In the genomic region with DNA sequence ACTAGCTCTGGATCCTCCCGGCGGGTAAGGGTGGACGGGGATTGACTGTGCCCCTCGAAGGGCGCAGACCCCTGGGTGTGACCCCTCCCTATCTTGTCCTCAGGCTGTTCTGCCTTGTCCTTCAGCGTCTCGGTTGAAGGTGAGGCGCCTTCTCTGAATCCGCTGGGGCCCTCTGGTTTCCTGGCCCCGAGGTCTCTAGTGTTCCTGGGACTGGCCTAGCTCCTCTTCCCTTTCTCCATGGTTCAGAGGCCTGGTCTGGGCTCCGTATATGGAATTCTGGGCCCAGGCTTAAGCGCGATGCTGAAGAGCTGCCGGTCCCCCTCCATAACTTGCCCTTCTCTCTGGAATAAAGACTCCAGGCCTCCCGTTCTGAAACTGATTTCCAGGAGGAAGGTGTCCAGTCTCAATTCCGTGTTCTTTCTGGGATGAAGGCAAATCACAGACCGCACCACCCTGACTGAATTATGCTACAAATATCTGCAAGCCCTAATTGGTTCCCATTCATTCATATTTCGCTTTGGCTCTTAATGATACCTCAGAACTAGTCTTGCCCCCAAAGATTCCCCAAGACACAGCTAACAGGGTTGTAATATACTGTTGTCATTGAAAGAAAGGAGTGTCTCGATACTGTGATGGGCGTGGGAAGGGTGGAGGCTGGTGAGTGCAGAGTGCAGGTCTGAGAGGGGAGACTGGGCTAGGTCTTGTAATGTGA, we compare ENCODE assay signal across 7 cellular contexts. TPM values are rescaled to one million over a fixed set of nuclear protein-coding genes. Genes with fewer than 3 reads are reported as not detected.
DNase-seq lines count a peak whose midpoint lies in the region; ATAC-seq and TF ChIP-seq lines count a peak whose summit lies in the region.

No MANE protein-coding gene starts in this region.

- peak overlapping the region; percentile 97 for H3K4me3 ChIP-seq in HUES64 (ENCODE audit: low read length)
- peak overlapping the region; percentile 95 for H3K4me3 ChIP-seq in mucosa of stomach (ENCODE audit: low read length)

- peaks cover 22% of the 10 kb centered on the region for H3K36me3 Mint-ChIP-seq in chondrocyte (ENCODE audit: low read depth)

- H3K27me3 Mint-ChIP-seq in chondrocyte (ENCODE audit: low read depth) = no peaks in the 10 kb centered on the region

- TF ChIP-seq CTCF in chondrocyte (IDR thresholded peaks at IDR 0.05) = no peak

- H3K4me3 Mint-ChIP-seq in chondrocyte (ENCODE audit: unreplicated experiment) = peak overlapping the region; percentile 87

- H3K9me3 ChIP-seq in HUES64 (ENCODE audit: insufficient read depth, low read depth, low read length) (no peaks in the 10 kb centered on the region), mucosa of stomach (ENCODE audit: control insufficient read depth, low read length) (no peaks in the 10 kb centered on the region)

- H3K4me1 ChIP-seq in HUES64 (ENCODE audit: insufficient read depth, low read length) = peaks cover 8% of the 10 kb centered on the region; the same call in 1 of the 2 replicates
- H3K4me1 ChIP-seq in mucosa of stomach (ENCODE audit: control insufficient read depth, insufficient read depth, low read length) = peaks cover 24% of the 10 kb centered on the region

- H3K9ac ChIP-seq in HUES64 (ENCODE audit: low read depth, low read length) = peak overlapping the region; percentile 93
- peak overlapping the region; percentile 93 for H3K9ac ChIP-seq in mucosa of stomach (ENCODE audit: low read length)

- no peaks in the 10 kb centered on the region for H3K27me3 ChIP-seq in HUES64 (ENCODE audit: insufficient read depth, low read length)
- H3K27me3 ChIP-seq in mucosa of stomach (ENCODE audit: control insufficient read depth, insufficient read depth, low read length) = no peaks in the 10 kb centered on the region

- peak overlapping the region; percentile 62 for H3K27ac ChIP-seq in HUES64 (ENCODE audit: low read depth, low read length)

- ATAC-seq in GM18517 (IDR thresholded peaks at IDR 0.05; ENCODE audit: unreplicated experiment) (peak; percentile 12), GM21717 (IDR thresholded peaks at IDR 0.05; ENCODE audit: unreplicated experiment) (no peak), GM21576 (IDR thresholded peaks at IDR 0.05; ENCODE audit: unreplicated experiment) (no peak)

- H3K27ac Mint-ChIP-seq in chondrocyte (ENCODE audit: unreplicated experiment) = peak overlapping the region; percentile 94

- no peak for DNase-seq in chondrocyte (ENCODE audit: low spot score)
- DNase-seq in stimulated activated CD4-positive, alpha-beta T cell treated with anti-CD3 and anti-CD28 coated beads, Interleukin-4, amount 100 ng/mL, for 1 hour = no peak

- peaks cover 27% of the 10 kb centered on the region for H3K4me1 Mint-ChIP-seq in chondrocyte (ENCODE audit: low read depth)

- no peaks in the 10 kb centered on the region for H3K9me3 Mint-ChIP-seq in chondrocyte (ENCODE audit: low read depth)

- 16% methylated on average over 20 of the region's 20 CpGs for WGBS in HUES64

- peaks cover 63% of the 10 kb centered on the region for H3K36me3 ChIP-seq in HUES64 (ENCODE audit: insufficient read depth, low read length)
- peaks cover 10% of the 10 kb centered on the region for H3K36me3 ChIP-seq in mucosa of stomach (ENCODE audit: control insufficient read depth, insufficient read depth, low read length)

RNA-seq across cellular contexts. Expression of a gene that starts 0.7 kb away (rescaled TPM):
- 55.6 TPM for polyA plus RNA-seq in HUES64 (2013, experiment 1 of 2)
- polyA plus RNA-seq in HUES64 (2013, experiment 2 of 2) = 50.1 TPM
- 67.6 to 77.2 TPM (median 67.9 TPM) in 3 replicates for total RNA-seq in chondrocyte

RNA-seq across cellular contexts. Expression of a gene that starts 11.1 kb away (rescaled TPM):
- 3.2 TPM for polyA plus RNA-seq in HUES64 (2013, experiment 1 of 2)
- polyA plus RNA-seq in HUES64 (2013, experiment 2 of 2) = 4.1 TPM
- 0.57 TPM in 1 of 3 replicates, not detected in the others for total RNA-seq in chondrocyte

RNA-seq across cellular contexts. Expression of a gene that starts 19.5 kb away (rescaled TPM):
- 23.1 TPM for polyA plus RNA-seq in HUES64 (2013, experiment 1 of 2)
- polyA plus RNA-seq in HUES64 (2013, experiment 2 of 2) = 32.0 TPM
- total RNA-seq in chondrocyte = 33.1 to 38.9 TPM (median 35.9 TPM) in 3 replicates

RNA-seq across cellular contexts. Expression of a gene that starts 26.1 kb away (rescaled TPM):
- polyA plus RNA-seq in HUES64 (2013, experiment 1 of 2) = 35.3 TPM
- polyA plus RNA-seq in HUES64 (2013, experiment 2 of 2) = 31.2 TPM
- total RNA-seq in chondrocyte = 50.5 to 58.3 TPM (median 52.8 TPM) in 3 replicates

RNA-seq across cellular contexts. Expression of a gene that starts 26.9 kb away (rescaled TPM):
- 242 TPM for polyA plus RNA-seq in HUES64 (2013, experiment 1 of 2)
- polyA plus RNA-seq in HUES64 (2013, experiment 2 of 2) = 239 TPM
- 131 to 147 TPM (median 135 TPM) in 3 replicates for total RNA-seq in chondrocyte
